Comparison of ENCODE assay signal across 12 cellular contexts in genomic region chr1:181206979-181207790, GRCh38.
"Had no signal": no experiment of that assay in that cellular context is flagged by ENCODE, and none has a peak within 500 bp of the region (broad histone marks: within the 10 kb centered on the region; RNA-seq: fewer than 3 reads in every experiment).

No MANE protein-coding gene starts in this region.

- H3K27ac ChIP-seq: brain microvascular endothelial cell, esophagus muscularis mucosa, tibial nerve had no signal

- H3K36me3 ChIP-seq: brain microvascular endothelial cell, esophagus muscularis mucosa, tibial nerve had no signal

- H3K9me3 ChIP-seq: esophagus muscularis mucosa, tibial nerve had no signal

- H3K4me1 ChIP-seq: tibial nerve had no signal

- H3K27me3 ChIP-seq: brain microvascular endothelial cell, esophagus muscularis mucosa, tibial nerve had no signal

- H3K4me3 ChIP-seq: esophagus muscularis mucosa, tibial nerve had no signal

- DNase-seq: activated CD4-positive, alpha-beta memory T cell treated with anti-CD3 and anti-CD28 coated beads, Interleukin-2, amount 10 ng/mL, durations not matched to agents 7 days and 5 days; activated CD4-positive, alpha-beta T cell treated with anti-CD3 and anti-CD28 coated beads for 4 hours; activated naive CD4-positive, alpha-beta T cell treated with anti-CD3 and anti-CD28 coated beads for 36 hours; activated T-cell treated with anti-CD3 and anti-CD28 coated beads, Interleukin-2, amount 50 U/mL, for 4 hours; aorta; brain microvascular endothelial cell; cerebellar nuclear complex; cortex of kidney; mammary epithelial cell; nephron progenitor cell had no signal
